In genomic region chr10:87861034-87861433, GRCh38 we compare ENCODE assay signal across 9 cellular contexts. TPM values are rescaled to one million over a fixed set of nuclear protein-coding genes. Genes with fewer than 3 reads are reported as not detected.
A peak's percentile ranks its signal among the peaks of the same experiment; 100 is the strongest.
DNase-seq lines count a peak whose midpoint lies in the region; ATAC-seq and TF ChIP-seq lines count a peak whose summit lies in the region.
"Had no signal": no experiment of that assay in that cellular context is flagged by ENCODE, and none has a peak within 500 bp of the region (broad histone marks: within the 10 kb centered on the region; RNA-seq: fewer than 3 reads in every experiment).

No MANE protein-coding gene starts in this region.

- H3K36me3 Mint-ChIP-seq in activated T-cell treated with anti-CD3 and anti-CD28 coated beads, Interleukin-2, amount 50 U/mL, for 72 hours (ENCODE audit: insufficient read depth in 2 of 2), result peaks cover 15 to 16% of the 10 kb centered on the region in 2 donors
- H3K36me3 Mint-ChIP-seq in activated T-helper 17 cell treated with anti-CD3 and anti-CD28 coated beads, Interleukin-2, amount 50 U/mL, for 72 hours (ENCODE audit: low read depth), result peaks cover 22% of the 10 kb centered on the region

- WGBS in tibial nerve, 2 donors, result 56 to 57% methylated on average over 4 of the region's 4 CpGs

- H3K4me3 ChIP-seq in tibial nerve, result peak overlapping the region in 3 of 4 donors; percentile 62 to 92 (median 90)

- no peak for TF ChIP-seq EP300 in tibial nerve (IDR thresholded peaks at IDR 0.05)

- no peak for TF ChIP-seq POLR2A in tibial nerve (IDR thresholded peaks at IDR 0.05)

- no peak for DNase-seq in activated T-cell treated with anti-CD3 and anti-CD28 coated beads, Interleukin-2, amount 50 U/mL, for 72 hours
- no peak for DNase-seq in activated T-cell treated with anti-CD3 and anti-CD28 coated beads, Interleukin-2, amount 50 U/mL, for 48 hours
- DNase-seq in tibial nerve (ENCODE audit: low spot score in 2 of 2), result no peak
- DNase-seq: SHP77 had no signal

- peak overlapping the region; percentile 92 to 95 for H3K4me3 Mint-ChIP-seq in activated T-cell treated with anti-CD3 and anti-CD28 coated beads, Interleukin-2, amount 50 U/mL, for 72 hours
- H3K4me3 Mint-ChIP-seq in activated T-helper 17 cell treated with anti-CD3 and anti-CD28 coated beads, Interleukin-2, amount 50 U/mL, for 72 hours, result peak overlapping the region; percentile 96

- ATAC-seq in activated T-cell treated with anti-CD3 and anti-CD28 coated beads, Interleukin-2, amount 50 U/mL, for 72 hours (replicated peaks in 1 of 2), result no peak
- ATAC-seq in activated T-helper 17 cell treated with anti-CD3 and anti-CD28 coated beads, Interleukin-2, amount 50 U/mL, for 72 hours (replicated peaks), result no peak
- ATAC-seq in GM18873 (IDR thresholded peaks at IDR 0.05; ENCODE audit: low FRiP score, unreplicated experiment) (no peak), GM19463 (IDR thresholded peaks at IDR 0.05; ENCODE audit: unreplicated experiment) (no peak), GM21619 (IDR thresholded peaks at IDR 0.05; ENCODE audit: unreplicated experiment) (no peak)

- H3K9me3 ChIP-seq in tibial nerve, result no peaks in the 10 kb centered on the region

- no peaks in the 10 kb centered on the region for H3K27me3 Mint-ChIP-seq in activated T-cell treated with anti-CD3 and anti-CD28 coated beads, Interleukin-2, amount 50 U/mL, for 72 hours (ENCODE audit: low read depth)
- no peaks in the 10 kb centered on the region for H3K27me3 Mint-ChIP-seq in activated T-helper 17 cell treated with anti-CD3 and anti-CD28 coated beads, Interleukin-2, amount 50 U/mL, for 72 hours

- H3K9me3 Mint-ChIP-seq in activated T-cell treated with anti-CD3 and anti-CD28 coated beads, Interleukin-2, amount 50 U/mL, for 72 hours, result no peaks in the 10 kb centered on the region
- H3K9me3 Mint-ChIP-seq in activated T-helper 17 cell treated with anti-CD3 and anti-CD28 coated beads, Interleukin-2, amount 50 U/mL, for 72 hours, result no peaks in the 10 kb centered on the region

- H3K4me1 Mint-ChIP-seq in activated T-cell treated with anti-CD3 and anti-CD28 coated beads, Interleukin-2, amount 50 U/mL, for 72 hours (ENCODE audit: low read depth), result peaks cover 29% of the 10 kb centered on the region
- H3K4me1 Mint-ChIP-seq in activated T-helper 17 cell treated with anti-CD3 and anti-CD28 coated beads, Interleukin-2, amount 50 U/mL, for 72 hours, result peaks cover 16% of the 10 kb centered on the region

- no peak for TF ChIP-seq CTCF in tibial nerve (IDR thresholded peaks at IDR 0.05)

- peaks cover 0 to 15% (median 2%) of the 10 kb centered on the region in 4 donors for H3K4me1 ChIP-seq in tibial nerve

- H3K27ac Mint-ChIP-seq in activated T-cell treated with anti-CD3 and anti-CD28 coated beads, Interleukin-2, amount 50 U/mL, for 72 hours, result peak overlapping the region; percentile 89
- H3K27ac Mint-ChIP-seq in activated T-helper 17 cell treated with anti-CD3 and anti-CD28 coated beads, Interleukin-2, amount 50 U/mL, for 72 hours, result no peak overlapping the region

- H3K27ac ChIP-seq in layer of hippocampus (ENCODE audit: low read depth, low read length) (peak overlapping the region; percentile 95), tibial nerve (peak overlapping the region; percentile 88 to 98 (median 96))

- H3K27me3 ChIP-seq in layer of hippocampus (ENCODE audit: control insufficient read depth, insufficient read depth, low read length), result no peaks in the 10 kb centered on the region
- no peaks in the 10 kb centered on the region for H3K27me3 ChIP-seq in tibial nerve

- H3K36me3 ChIP-seq in tibial nerve, result no peaks in the 10 kb centered on the region

RNA-seq across cellular contexts. Expression of gene KLLN, which starts 2.3 kb away (rescaled TPM):
- total RNA-seq in activated T-cell treated with anti-CD3 and anti-CD28 coated beads, Interleukin-2, amount 50 U/mL, for 72 hours, result under 1 TPM; 0.22 to 0.46 TPM
- total RNA-seq in activated T-helper 17 cell treated with anti-CD3 and anti-CD28 coated beads, Interleukin-2, amount 50 U/mL, for 72 hours, result under 1 TPM; 0.45 to 0.78 TPM
- 1 to 10 TPM in 2 of 4 donors, under 1 TPM in 2; 0.78 to 2.2 (median 1.3) TPM for total RNA-seq in tibial nerve

RNA-seq across cellular contexts. Expression of gene PTEN, which starts 2.4 kb away (rescaled TPM):
- total RNA-seq in activated T-cell treated with anti-CD3 and anti-CD28 coated beads, Interleukin-2, amount 50 U/mL, for 72 hours, result 10 to 100 TPM; 64.9 to 71.6 TPM
- 10 to 100 TPM; 64.2 to 65.8 TPM for total RNA-seq in activated T-helper 17 cell treated with anti-CD3 and anti-CD28 coated beads, Interleukin-2, amount 50 U/mL, for 72 hours
- 100 to 1,000 TPM; 143 to 224 (median 171) TPM for total RNA-seq in tibial nerve

RNA-seq across cellular contexts. Expression of gene ATAD1, which starts 43.0 kb away (rescaled TPM):
- 10 to 100 TPM; 54.2 to 55.9 TPM for total RNA-seq in activated T-cell treated with anti-CD3 and anti-CD28 coated beads, Interleukin-2, amount 50 U/mL, for 72 hours
- 10 to 100 TPM; 31.2 to 45.9 TPM for total RNA-seq in activated T-helper 17 cell treated with anti-CD3 and anti-CD28 coated beads, Interleukin-2, amount 50 U/mL, for 72 hours
- total RNA-seq in tibial nerve, result 10 to 100 TPM; 21.8 to 45.9 (median 26.9) TPM
